In the genomic region with DNA sequence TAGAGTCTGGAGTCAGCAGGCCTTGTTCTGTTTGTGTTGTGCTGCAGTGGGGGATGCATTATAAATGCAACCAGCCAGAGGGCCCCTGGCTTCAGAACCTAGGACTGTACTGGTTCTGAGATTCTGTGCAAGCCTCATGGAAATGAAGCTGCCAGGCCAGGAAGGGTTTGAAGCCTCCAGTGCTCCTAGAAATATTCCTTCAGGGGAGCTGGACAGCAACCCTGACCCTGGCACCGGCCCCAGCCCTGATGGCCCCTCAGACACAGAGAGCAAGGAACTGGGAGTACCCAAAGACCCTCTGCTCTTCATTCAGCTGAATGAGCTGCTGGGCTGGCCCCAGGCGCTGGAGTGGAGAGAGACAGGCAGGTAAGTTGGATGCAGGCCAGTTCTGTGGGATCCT, we compare ENCODE assay signal across 33 cellular contexts. TPM values are rescaled to one million over a fixed set of nuclear protein-coding genes. Genes with fewer than 3 reads are reported as not detected.
"Had no signal": no experiment of that assay in that cellular context is flagged by ENCODE, and none has a peak within 500 bp of the region (broad histone marks: within the 10 kb centered on the region; RNA-seq: fewer than 3 reads in every experiment).

SLC4A9 (plus strand) TSS at position 94 of the 400 bp plus-strand sequence; CDS start at position 137, 43 bp downstream.

- H3K27ac Mint-ChIP-seq: activated CD4-positive, alpha-beta memory T cell treated with anti-CD3 and anti-CD28 coated beads, Interleukin-2, amount 10 ng/mL, durations not matched to agents 7 days and 5 days; activated CD8-positive, alpha-beta memory T cell treated with anti-CD3 and anti-CD28 coated beads, Interleukin-2, amount 10 ng/mL, durations not matched to agents 7 days and 5 days; activated naive CD4-positive, alpha-beta T cell treated with anti-CD3 and anti-CD28 coated beads, Interleukin-2, amount 10 ng/mL, durations not matched to agents 7 days and 5 days; activated naive CD8-positive, alpha-beta T cell; activated naive CD8-positive, alpha-beta T cell treated with anti-CD3 and anti-CD28 coated beads, Interleukin-2, amount 50 U/mL, for 24 hours had no signal

- DNase-seq: activated CD4-positive, alpha-beta memory T cell treated with anti-CD3 and anti-CD28 coated beads, Interleukin-2, amount 10 ng/mL, durations not matched to agents 7 days and 5 days; activated CD4-positive, alpha-beta T cell treated with anti-CD3 and anti-CD28 coated beads for 1 hour; activated CD4-positive, alpha-beta T cell treated with anti-CD3 and anti-CD28 coated beads for 48 hours; activated CD4-positive, CD25-positive, alpha-beta regulatory T cell; activated CD8-positive, alpha-beta memory T cell treated with anti-CD3 and anti-CD28 coated beads for 24 hours; activated CD8-positive, alpha-beta memory T cell treated with anti-CD3 and anti-CD28 coated beads, Interleukin-2, amount 10 ng/mL, durations not matched to agents 7 days and 5 days; activated CD8-positive, alpha-beta memory T cell treated with anti-CD3 and anti-CD28 coated beads, Interleukin-2, amount 50 U/mL, for 48 hours; activated effector memory CD4-positive, alpha-beta T cell treated with Interleukin-2 at 50 U/mL for 16 hours; activated naive CD4-positive, alpha-beta T cell treated with anti-CD3 and anti-CD28 coated beads, Interleukin-2, amount 10 ng/mL, durations not matched to agents 7 days and 5 days; activated naive CD8-positive, alpha-beta T cell treated with anti-CD3 and anti-CD28 coated beads, Interleukin-2, amount 50 U/mL, for 24 hours; activated T-cell treated with anti-CD3 and anti-CD28 coated beads, Interleukin-2, amount 50 U/mL, for 48 hours; anterior cingulate cortex; central memory CD4-positive, alpha-beta T cell; Karpas-422; KBM-7; NCI-H1105; NCI-H1417 treated with DMSO at 0.1 percent for 48 hours; NCI-H187 treated with DMSO at 0.1 percent for 48 hours; NCI-H2081; NCI-H345; NCI-H524 treated with DMSO at 0.1 percent for 48 hours; PC-9; SW 1271; T-helper 1 cell; T1000; WERI-Rb-1 had no signal

- H3K36me3 ChIP-seq: WERI-Rb-1 had no signal

- H3K4me3 ChIP-seq: PC-9 had no signal

- H3K4me3 Mint-ChIP-seq: activated CD4-positive, alpha-beta memory T cell treated with anti-CD3 and anti-CD28 coated beads, Interleukin-2, amount 10 ng/mL, durations not matched to agents 7 days and 5 days; activated CD8-positive, alpha-beta memory T cell treated with anti-CD3 and anti-CD28 coated beads, Interleukin-2, amount 10 ng/mL, durations not matched to agents 7 days and 5 days; activated naive CD4-positive, alpha-beta T cell treated with anti-CD3 and anti-CD28 coated beads, Interleukin-2, amount 10 ng/mL, durations not matched to agents 7 days and 5 days; activated naive CD8-positive, alpha-beta T cell; activated naive CD8-positive, alpha-beta T cell treated with anti-CD3 and anti-CD28 coated beads, Interleukin-2, amount 50 U/mL, for 24 hours; brain had no signal

- H3K36me3 Mint-ChIP-seq: activated CD8-positive, alpha-beta memory T cell treated with anti-CD3 and anti-CD28 coated beads, Interleukin-2, amount 10 ng/mL, durations not matched to agents 7 days and 5 days; activated naive CD4-positive, alpha-beta T cell treated with anti-CD3 and anti-CD28 coated beads, Interleukin-2, amount 10 ng/mL, durations not matched to agents 7 days and 5 days; activated naive CD8-positive, alpha-beta T cell; brain had no signal

- H2AFZ ChIP-seq: PC-9 had no signal

- H3K27me3 Mint-ChIP-seq: brain had no signal

- H3K4me2 ChIP-seq: PC-9 had no signal

- ATAC-seq: activated CD8-positive, alpha-beta memory T cell treated with anti-CD3 and anti-CD28 coated beads, Interleukin-2, amount 10 ng/mL, durations not matched to agents 7 days and 5 days; activated naive CD8-positive, alpha-beta T cell treated with anti-CD3 and anti-CD28 coated beads, Interleukin-2, amount 50 U/mL, for 24 hours; Right ventricle myocardium inferior had no signal

- H3K27ac ChIP-seq: PC-9, RWPE1, WERI-Rb-1 had no signal

RNA-seq across cellular contexts. Expression of gene SLC4A9, which starts in this region (rescaled TPM):
- total RNA-seq: bronchial epithelial cell; NCI-H460; Right ventricle myocardium inferior; T-helper 2 cell treated with Interferon-gamma antibody and Interleukin-4, amounts not matched to agents 100 ng/mL and 5 ng/mL, for 36 hours had no signal
